Comparison of ENCODE assay signal across 8 cellular contexts in genomic region chrX:37685452-37686347, GRCh38. TPM values are rescaled to one million over a fixed set of nuclear protein-coding genes. Genes with fewer than 3 reads are reported as not detected.
DNase-seq lines count a peak whose midpoint lies in the region; ATAC-seq lines count a peak whose summit lies in the region.

A gene with protein sequence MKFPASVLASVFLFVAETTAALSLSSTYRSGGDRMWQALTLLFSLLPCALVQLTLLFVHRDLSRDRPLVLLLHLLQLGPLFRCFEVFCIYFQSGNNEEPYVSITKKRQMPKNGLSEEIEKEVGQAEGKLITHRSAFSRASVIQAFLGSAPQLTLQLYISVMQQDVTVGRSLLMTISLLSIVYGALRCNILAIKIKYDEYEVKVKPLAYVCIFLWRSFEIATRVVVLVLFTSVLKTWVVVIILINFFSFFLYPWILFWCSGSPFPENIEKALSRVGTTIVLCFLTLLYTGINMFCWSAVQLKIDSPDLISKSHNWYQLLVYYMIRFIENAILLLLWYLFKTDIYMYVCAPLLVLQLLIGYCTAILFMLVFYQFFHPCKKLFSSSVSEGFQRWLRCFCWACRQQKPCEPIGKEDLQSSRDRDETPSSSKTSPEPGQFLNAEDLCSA (plus strand): TSS chrX:37685791. CDS start chrX:37685962, 171 bp downstream.

- peaks cover 4% of the 10 kb centered on the region for H3K4me1 ChIP-seq in adipocyte (ENCODE audit: control insufficient read depth, insufficient read depth, low read length)

- peaks cover 3% of the 10 kb centered on the region for H3K27me3 ChIP-seq in adipocyte (replicated peaks; ENCODE audit: control insufficient read depth, insufficient read depth, low read length)

- H3K4me3 ChIP-seq in adipocyte (ENCODE audit: low read length): peak within 1 kb of the TSS; percentile 74

- H3K9ac ChIP-seq in adipocyte (ENCODE audit: low read length): no peak within 1 kb of the TSS

- intact Hi-C loops in left ventricle myocardium superior (cut with micrococcal nuclease): no loop called here
- intact Hi-C loops in posterior cingulate gyrus (cut with DNase I): no loop called here

- DNase-seq in AG20443 (ENCODE audit: low spot score): peak; percentile 13
- DNase-seq in HT-29 (ENCODE audit: low spot score): peak; percentile 44
- peak; percentile 91 for DNase-seq in RPMI8226
- DNase-seq in adipocyte (ENCODE audit: low read depth): peak; percentile 44
- peak; percentile 68 for DNase-seq in left ventricle myocardium superior
- peak; percentile 30 to 94 (median 51) for DNase-seq in posterior cingulate gyrus
- no peak for DNase-seq in middle frontal gyrus (ENCODE audit: extremely low spot score, low spot score)

- H3K9me3 ChIP-seq in adipocyte (ENCODE audit: control insufficient read depth, low read length): no peaks in the 10 kb centered on the region

- H3K36me3 ChIP-seq in adipocyte (ENCODE audit: control insufficient read depth, insufficient read depth, low read length, severe bottlenecking): no peaks in the 10 kb centered on the region

- ATAC-seq in GM19035 (IDR thresholded peaks at IDR 0.05; ENCODE audit: unreplicated experiment) (peak; percentile 81), left ventricle myocardium superior (peak; percentile 88)

RNA-seq across cellular contexts. Expression of the gene that starts here (rescaled TPM):
- 4.0 and 4.9 TPM in 2 replicates for total RNA-seq in HT-29 (2014; rRNA removed; shearing (Covaris generic))
- 8.7 TPM for total RNA-seq in left ventricle myocardium superior
